In genomic region chr15:62306851-62307504, GRCh38 we compare ENCODE assay signal across 8 cellular contexts.
DNase-seq lines count a peak whose midpoint lies in the region; ATAC-seq and TF ChIP-seq lines count a peak whose summit lies in the region.

No MANE protein-coding gene starts in this region.

- intact Hi-C loops in CD4-positive, alpha-beta T cell (cut with DNase I, micrococcal nuclease), result no loop called here
- intact Hi-C loops in adrenal gland (cut with DNase I), result loop anchor here in 1 of 2 donors (10.0 kb wide), 1 partner anchor 242 kb away; the partner anchor contains the start of genes C2CD4A and VPS13C

- WGBS in adrenal gland, 4 donors, result 7 to 16% (median 12%) methylated on average over 8 to 9 of the region's 9 CpGs

- no peak overlapping the region for H3K4me3 Mint-ChIP-seq in CD4-positive, alpha-beta T cell

- H3K27me3 ChIP-seq in CD4-positive, alpha-beta T cell (ENCODE audit: control insufficient read depth, insufficient read depth, low read length), result peaks cover 10% of the 10 kb centered on the region
- H3K27me3 ChIP-seq in H7 (ENCODE audit: control insufficient read depth, insufficient read depth, low read length) (no peaks in the 10 kb centered on the region), adrenal gland (no peaks in the 10 kb centered on the region), right atrium auricular region (no peaks in the 10 kb centered on the region)

- peaks cover 5% of the 10 kb centered on the region for H3K9me3 ChIP-seq in CD4-positive, alpha-beta T cell (ENCODE audit: control insufficient read depth, low read length)
- H3K9me3 ChIP-seq in adrenal gland (replicated peaks in 1 of 3) (no peaks in the 10 kb centered on the region), right atrium auricular region (no peaks in the 10 kb centered on the region)

- no peaks in the 10 kb centered on the region for H3K9me3 Mint-ChIP-seq in CD4-positive, alpha-beta T cell

- ATAC-seq in CD4-positive, alpha-beta T cell (ENCODE audit: poor library complexity), result no peak
- no peak for ATAC-seq in activated CD4-positive, CD25-positive, alpha-beta regulatory T cell treated with anti-CD3 and anti-CD28 coated beads, Interleukin-2, amount 50 U/mL, for 24 hours
- no peak for ATAC-seq in GM19452 (IDR thresholded peaks at IDR 0.05; ENCODE audit: unreplicated experiment)

- H3K27ac ChIP-seq in CD4-positive, alpha-beta T cell (ENCODE audit: low read depth, low read length), result no peak overlapping the region
- no peak overlapping the region for H3K27ac ChIP-seq in adrenal gland
- H3K27ac ChIP-seq in right atrium auricular region, result no peak overlapping the region

- H3K27ac Mint-ChIP-seq in CD4-positive, alpha-beta T cell, result no peak overlapping the region

- H3K27me3 Mint-ChIP-seq in CD4-positive, alpha-beta T cell, result peaks cover 40% of the 10 kb centered on the region

- DNase-seq in CD4-positive, alpha-beta T cell, result no peak
- DNase-seq in H7, result peak; percentile 75
- DNase-seq in NCI-H460 (ENCODE audit: extremely low read depth, low read depth), result peak; percentile 74
- peak; percentile 40 to 86 (median 63) for DNase-seq in adrenal gland
- peak; percentile 63 for DNase-seq in right atrium auricular region (ENCODE audit: low spot score)
- peak; percentile 20 for DNase-seq in skeletal muscle cell (ENCODE audit: low read depth)

- CTCF ChIA-PET in CD4-positive, alpha-beta T cell (lab: Charles Lee), result no interaction called here

- no peaks in the 10 kb centered on the region for H3K4me1 Mint-ChIP-seq in CD4-positive, alpha-beta T cell (ENCODE audit: low read depth)

- H3K36me3 Mint-ChIP-seq in CD4-positive, alpha-beta T cell (ENCODE audit: low read depth), result no peaks in the 10 kb centered on the region

- TF ChIP-seq POLR2A in adrenal gland (IDR thresholded peaks at IDR 0.05), result no peak

- H3K36me3 ChIP-seq in H7 (replicated peaks; ENCODE audit: control insufficient read depth, insufficient read depth, low read length) (no peaks in the 10 kb centered on the region), adrenal gland (replicated peaks in 1 of 2) (no peaks in the 10 kb centered on the region), right atrium auricular region (no peaks in the 10 kb centered on the region)

- peak; percentile 48 for TF ChIP-seq CTCF in CD4-positive, alpha-beta T cell (IDR thresholded peaks at IDR 0.05)
- TF ChIP-seq CTCF in adrenal gland (IDR thresholded peaks at IDR 0.05), result peak; percentile 43 to 75 (median 66)
- TF ChIP-seq CTCF in right atrium auricular region (IDR thresholded peaks at IDR 0.05), result peak; percentile 49 to 81

- H3K4me1 ChIP-seq in adrenal gland (replicated peaks in 1 of 2), result peaks cover 0 to 7% of the 10 kb centered on the region in 2 donors
- peaks cover 0 to 8% of the 10 kb centered on the region in 2 donors for H3K4me1 ChIP-seq in right atrium auricular region

- H3K4me3 ChIP-seq in H7 (ENCODE audit: insufficient read depth, low read depth, low read length) (no peak overlapping the region), adrenal gland (no peak overlapping the region), right atrium auricular region (no peak overlapping the region), skeletal muscle cell (ENCODE audit: low read depth, low read length) (no peak overlapping the region)

- POLR2A ChIA-PET in CD4-positive, alpha-beta T cell (lab: Charles Lee), result interaction anchor here (0.7 kb wide), 1 partner anchor 30 kb away, joined by 4 read pairs; no protein-coding TSS in a partner anchor

Comparison
In these comparisons a context has a peak if more than half of its experiments do, and no peak if none do; other contexts are left out.
1. DNase-seq: peak in H7 (single experiment), NCI-H460 (single experiment), adrenal gland (7 of 7), right atrium auricular region (single experiment) and skeletal muscle cell (single experiment); none in CD4-positive, alpha-beta T cell (0 of 10).
2. Peak in every context shown above with its lines, with median percentiles within 50 percentile points of each other: CTCF ChIP-seq.